22 cellular contexts compared by ENCODE assay signal in genomic region chr5:115573133-115573532, GRCh38. TPM values are rescaled to one million over a fixed set of nuclear protein-coding genes. Genes with fewer than 3 reads are reported as not detected.
DNase-seq lines count a peak whose midpoint lies in the region; ATAC-seq, FAIRE-seq and TF ChIP-seq lines count a peak whose summit lies in the region.
"Had no signal": no experiment of that assay in that cellular context is flagged by ENCODE, and none has a peak within 500 bp of the region (broad histone marks: within the 10 kb centered on the region; RNA-seq: fewer than 3 reads in every experiment).

No MANE protein-coding gene starts in this region.

- H3K9me3 ChIP-seq in kidney (ENCODE audit: control insufficient read depth in 1 of 2, low read length in 2 of 2): no peaks in the 10 kb centered on the region
- H3K9me3 ChIP-seq: esophagus squamous epithelium, mucosa of descending colon, sigmoid colon, thyroid gland had no signal

- no peak overlapping the region for H3K9ac ChIP-seq in kidney (ENCODE audit: low read length in 2 of 2)

- no peak for ATAC-seq in activated CD8-positive, alpha-beta T cell treated with anti-CD3 and anti-CD28 coated beads, Interleukin-2, amount 10 ng/mL, durations not matched to agents 7 days and 5 days
- ATAC-seq: left colon, mucosa of descending colon had no signal

- no peaks in the 10 kb centered on the region for H3K4me1 ChIP-seq in kidney (ENCODE audit: control insufficient read depth in 1 of 2, insufficient read depth in 1 of 2, low read depth in 1 of 2, low read length in 2 of 2)
- H3K4me1 ChIP-seq: sigmoid colon, thyroid gland had no signal

- CTCF ChIA-PET in activated CD8-positive, alpha-beta T cell treated with anti-CD3 and anti-CD28 coated beads, Interleukin-2, amount 10 ng/mL, durations not matched to agents 7 days and 5 days (lab: Charles Lee): interaction anchor here (6.6 kb wide), 1 partner anchor 263 kb away, joined by 96 read pairs; no protein-coding TSS in a partner anchor

- H3K36me3 ChIP-seq in bronchial epithelial cell (ENCODE audit: control insufficient read depth, insufficient read depth, low read length) (no peaks in the 10 kb centered on the region), kidney (ENCODE audit: control insufficient read depth in 1 of 2, insufficient read depth in 2 of 2, low read length in 2 of 2) (no peaks in the 10 kb centered on the region)
- H3K36me3 ChIP-seq: esophagus squamous epithelium, thyroid gland had no signal

- H3K4me1 Mint-ChIP-seq in activated naive CD8-positive, alpha-beta T cell treated with anti-CD3 and anti-CD28 coated beads for 36 hours: peaks cover 3% of the 10 kb centered on the region
- H3K4me1 Mint-ChIP-seq in activated CD8-positive, alpha-beta T cell treated with anti-CD3 and anti-CD28 coated beads, Interleukin-2, amount 10 ng/mL, durations not matched to agents 7 days and 5 days (ENCODE audit: low read depth): no peaks in the 10 kb centered on the region

- POLR2A ChIA-PET in activated CD8-positive, alpha-beta T cell treated with anti-CD3 and anti-CD28 coated beads, Interleukin-2, amount 10 ng/mL, durations not matched to agents 7 days and 5 days (lab: Charles Lee): no interaction called here

- FAIRE-seq in GM12892 (lab: Jason Lieb, UNC) (peak; percentile 57), bronchial epithelial cell (lab: Jason Lieb, UNC) (no peak), kidney (lab: Jason Lieb, UNC) (no peak)

- H3K27me3 Mint-ChIP-seq in activated naive CD8-positive, alpha-beta T cell treated with anti-CD3 and anti-CD28 coated beads for 36 hours: no peaks in the 10 kb centered on the region
- peaks cover 18% of the 10 kb centered on the region for H3K27me3 Mint-ChIP-seq in activated CD8-positive, alpha-beta T cell treated with anti-CD3 and anti-CD28 coated beads, Interleukin-2, amount 10 ng/mL, durations not matched to agents 7 days and 5 days (ENCODE audit: low read depth)

- DNase-seq in GM12892 (ENCODE audit: insufficient read length) (no peak), NCI-H226 (peak; percentile 80), bronchial epithelial cell (ENCODE audit: low read depth) (peak; percentile 25), myocyte (ENCODE audit: low read depth) (peak; percentile 69), kidney (no peak)
- DNase-seq in activated naive CD8-positive, alpha-beta T cell treated with anti-CD3 and anti-CD28 coated beads for 36 hours: no peak
- no peak for DNase-seq in activated CD8-positive, alpha-beta T cell treated with anti-CD3 and anti-CD28 coated beads, Interleukin-2, amount 10 ng/mL, durations not matched to agents 7 days and 5 days
- DNase-seq: activated CD4-positive, alpha-beta T cell treated with anti-CD3 and anti-CD28 coated beads for 48 hours; activated CD8-positive, alpha-beta memory T cell treated with anti-CD3 and anti-CD28 coated beads, Interleukin-2, amount 50 U/mL, for 48 hours; C1 segment of cervical spinal cord; DMS53; esophagus squamous epithelium; left colon; mucosa of descending colon; NCI-H187 treated with DMSO at 0.1 percent for 48 hours; NCI-H524 treated with DMSO at 0.1 percent for 48 hours; nucleus accumbens; OCI-M1; sigmoid colon; stimulated activated CD4-positive, alpha-beta T cell treated with anti-CD3 and anti-CD28 coated beads, Interleukin-4, amount 100 ng/mL, for 4 hours; thyroid gland had no signal

- no peaks in the 10 kb centered on the region for H3K9me3 Mint-ChIP-seq in activated naive CD8-positive, alpha-beta T cell treated with anti-CD3 and anti-CD28 coated beads for 36 hours
- H3K9me3 Mint-ChIP-seq in activated CD8-positive, alpha-beta T cell treated with anti-CD3 and anti-CD28 coated beads, Interleukin-2, amount 10 ng/mL, durations not matched to agents 7 days and 5 days (ENCODE audit: insufficient read depth): no peaks in the 10 kb centered on the region

- intact Hi-C loops in kidney (cut with DNase I): no loop called here

- no peak overlapping the region for H3K27ac Mint-ChIP-seq in activated naive CD8-positive, alpha-beta T cell treated with anti-CD3 and anti-CD28 coated beads for 36 hours
- no peak overlapping the region for H3K27ac Mint-ChIP-seq in activated CD8-positive, alpha-beta T cell treated with anti-CD3 and anti-CD28 coated beads, Interleukin-2, amount 10 ng/mL, durations not matched to agents 7 days and 5 days

- no peaks in the 10 kb centered on the region for H3K36me3 Mint-ChIP-seq in activated naive CD8-positive, alpha-beta T cell treated with anti-CD3 and anti-CD28 coated beads for 36 hours
- H3K36me3 Mint-ChIP-seq in activated CD8-positive, alpha-beta T cell treated with anti-CD3 and anti-CD28 coated beads, Interleukin-2, amount 10 ng/mL, durations not matched to agents 7 days and 5 days (ENCODE audit: low read depth): no peaks in the 10 kb centered on the region

- H3K27me3 ChIP-seq in bronchial epithelial cell (ENCODE audit: control insufficient read depth, insufficient read depth, low read length): no peaks in the 10 kb centered on the region
- H3K27me3 ChIP-seq: esophagus squamous epithelium, sigmoid colon, thyroid gland had no signal

- H3K4me3 ChIP-seq in bronchial epithelial cell (ENCODE audit: low read depth, low read length): no peak overlapping the region
- no peak overlapping the region for H3K4me3 ChIP-seq in kidney (ENCODE audit: low read length in 2 of 2)
- H3K4me3 ChIP-seq: esophagus squamous epithelium, mucosa of descending colon, sigmoid colon, thyroid gland had no signal

- no peak overlapping the region for H3K27ac ChIP-seq in kidney (ENCODE audit: low read depth in 2 of 2, low read length in 2 of 2)
- H3K27ac ChIP-seq: esophagus squamous epithelium, HL-60, sigmoid colon, thyroid gland had no signal

- TF ChIP-seq POLR2A in GM12892 (IDR thresholded peaks at IDR 0.05; ENCODE audit: low read depth, low read length): no peak

- H3K4me3 Mint-ChIP-seq in activated naive CD8-positive, alpha-beta T cell treated with anti-CD3 and anti-CD28 coated beads for 36 hours: no peak overlapping the region
- H3K4me3 Mint-ChIP-seq in activated CD8-positive, alpha-beta T cell treated with anti-CD3 and anti-CD28 coated beads, Interleukin-2, amount 10 ng/mL, durations not matched to agents 7 days and 5 days: no peak overlapping the region

- TF ChIP-seq CTCF in bronchial epithelial cell (IDR thresholded peaks at IDR 0.05; ENCODE audit: insufficient read depth, low read length, severe bottlenecking): no peak
- TF ChIP-seq CTCF in kidney (IDR thresholded peaks at IDR 0.05; ENCODE audit: borderline replicate concordance, extremely low read depth, insufficient read depth): no peak

RNA-seq across cellular contexts. Expression of gene FEM1C, which starts 28.6 kb away (rescaled TPM):
- 11.9 TPM for polyA plus RNA-seq in GM12892 (2012; ENCODE audit: missing spikeins)
- total RNA-seq in bronchial epithelial cell: 11.8 and 14.5 TPM in 2 replicates
- 16.8 and 18.7 TPM in 2 replicates for total RNA-seq in myocyte
- 6.9 TPM for polyA plus RNA-seq in myocyte (2012)
- total RNA-seq in activated naive CD8-positive, alpha-beta T cell treated with anti-CD3 and anti-CD28 coated beads for 36 hours: 10 to 100 TPM; 14.7 to 15.6 TPM
- total RNA-seq in activated CD8-positive, alpha-beta T cell treated with anti-CD3 and anti-CD28 coated beads, Interleukin-2, amount 10 ng/mL, durations not matched to agents 7 days and 5 days: 10 to 100 TPM; 13.6 to 15.0 TPM
- 18.6 TPM for total RNA-seq in kidney
- polyA plus RNA-seq in kidney (ENCODE audit: insufficient read depth, low read depth, low replicate concordance): 4.3 TPM

RNA-seq across cellular contexts. Expression of gene TICAM2, which starts 29.1 kb away (rescaled TPM):
- polyA plus RNA-seq in GM12892 (2012; ENCODE audit: missing spikeins): 7.1 TPM
- total RNA-seq in bronchial epithelial cell (0.26 and 0.38 TPM in 2 replicates), myocyte (1.2 and 4.0 TPM in 2 replicates), kidney (7.6 TPM)
- polyA plus RNA-seq in myocyte (2012): 1.8 TPM
- total RNA-seq in activated naive CD8-positive, alpha-beta T cell treated with anti-CD3 and anti-CD28 coated beads for 36 hours: 1 to 10 TPM in 1 of 2 experiments, under 1 TPM in 1; 0.82 to 1.1 TPM
- total RNA-seq in activated CD8-positive, alpha-beta T cell treated with anti-CD3 and anti-CD28 coated beads, Interleukin-2, amount 10 ng/mL, durations not matched to agents 7 days and 5 days: under 1 TPM; 0.47 to 0.55 TPM
- polyA plus RNA-seq in kidney (ENCODE audit: insufficient read depth, low read depth, low replicate concordance): 2.0 TPM

RNA-seq across cellular contexts. Expression of gene TMED7, which starts 52.7 kb away (rescaled TPM):
- 25.1 TPM for polyA plus RNA-seq in GM12892 (2012; ENCODE audit: missing spikeins)
- total RNA-seq in bronchial epithelial cell (68.9 and 102 TPM in 2 replicates), myocyte (120 and 140 TPM in 2 replicates), kidney (115 TPM)
- 56.0 TPM for polyA plus RNA-seq in myocyte (2012)
- total RNA-seq in activated naive CD8-positive, alpha-beta T cell treated with anti-CD3 and anti-CD28 coated beads for 36 hours: 10 to 100 TPM; 41.5 to 41.6 TPM
- total RNA-seq in activated CD8-positive, alpha-beta T cell treated with anti-CD3 and anti-CD28 coated beads, Interleukin-2, amount 10 ng/mL, durations not matched to agents 7 days and 5 days: 10 to 100 TPM; 40.5 to 48.9 TPM
- polyA plus RNA-seq in kidney (ENCODE audit: insufficient read depth, low read depth, low replicate concordance): 24.4 TPM

Comparison
In these comparisons a context has a peak if more than half of its experiments do, and no peak if none do; other contexts are left out.
1. DNase-seq: peak in NCI-H226 (single experiment), bronchial epithelial cell (single experiment) and myocyte (single experiment); none in GM12892 (single experiment), activated naive CD8-positive, alpha-beta T cell treated with anti-CD3 and anti-CD28 coated beads for 36 hours (single experiment), activated CD8-positive, alpha-beta T cell treated with anti-CD3 and anti-CD28 coated beads, Interleukin-2, amount 10 ng/mL, durations not matched to agents 7 days and 5 days (single experiment) and kidney (single experiment).